In genomic region chr4:9495450-9495849, GRCh38 we compare ENCODE assay signal across 1 cellular context.
TF ChIP-seq lines count a peak whose summit lies in the region.

No MANE protein-coding gene starts in this region.

TF ChIP-seq in H1, 55 proteins besides CTCF, POLR2A, EP300 and RAD21 (continued from another document):
- TF ChIP-seq, protein P1, sequence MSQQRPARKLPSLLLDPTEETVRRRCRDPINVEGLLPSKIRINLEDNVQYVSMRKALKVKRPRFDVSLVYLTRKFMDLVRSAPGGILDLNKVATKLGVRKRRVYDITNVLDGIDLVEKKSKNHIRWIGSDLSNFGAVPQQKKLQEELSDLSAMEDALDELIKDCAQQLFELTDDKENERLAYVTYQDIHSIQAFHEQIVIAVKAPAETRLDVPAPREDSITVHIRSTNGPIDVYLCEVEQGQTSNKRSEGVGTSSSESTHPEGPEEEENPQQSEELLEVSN (IDR thresholded peaks at IDR 0.05) = peak; percentile 36
